ENCODE assay signal across 35 cellular contexts in genomic region chr20:17832236-17832635, GRCh38.
"Had no signal": no experiment of that assay in that cellular context is flagged by ENCODE, and none has a peak within 500 bp of the region (broad histone marks: within the 10 kb centered on the region; RNA-seq: fewer than 3 reads in every experiment).

No MANE protein-coding gene starts in this region.

- H3K4me1 ChIP-seq: Peyer's patch had no signal

- DNase-seq: activated CD4-positive, alpha-beta memory T cell treated with anti-CD3 and anti-CD28 coated beads, Interleukin-2, amount 10 ng/mL, durations not matched to agents 7 days and 5 days; activated CD4-positive, alpha-beta T cell treated with anti-CD3 and anti-CD28 coated beads for 1 hour; activated CD4-positive, alpha-beta T cell treated with anti-CD3 and anti-CD28 coated beads for 48 hours; activated CD4-positive, CD25-positive, alpha-beta regulatory T cell; activated CD8-positive, alpha-beta memory T cell treated with anti-CD3 and anti-CD28 coated beads for 24 hours; activated CD8-positive, alpha-beta memory T cell treated with anti-CD3 and anti-CD28 coated beads, Interleukin-2, amount 10 ng/mL, durations not matched to agents 7 days and 5 days; activated naive CD4-positive, alpha-beta T cell; activated naive CD4-positive, alpha-beta T cell treated with anti-CD3 and anti-CD28 coated beads, Interleukin-2, amount 50 U/mL, for 16 hours; activated naive CD8-positive, alpha-beta T cell treated with anti-CD3 and anti-CD28 coated beads for 36 hours; activated T-cell treated with anti-CD3 and anti-CD28 coated beads, Interleukin-2, amount 50 U/mL, for 1 hour; activated T-cell treated with anti-CD3 and anti-CD28 coated beads, Interleukin-2, amount 50 U/mL, for 72 hours; amniotic stem cell; aorta; brain microvascular endothelial cell; Karpas-422; MG63; MV-4-11; NCI-H1092; NCI-H1436 treated with DMSO at 0.1 percent for 48 hours; NCI-H187; NCI-H2029 treated with DMSO at 0.1 percent for 48 hours; NCI-H2107; NCI-H2171; NCI-H510A; NCI-H526; NCI-H748 treated with DMSO at 0.1 percent for 48 hours; NK-92 treated with Interleukin-12 subunit alpha and Interleukin-12 subunit beta, amount 100 ng/mL, for 24 hours; Peyer's patch; Right ventricle myocardium superior; T1000; WERI-Rb-1 had no signal

- H3K27me3 ChIP-seq: brain microvascular endothelial cell, cardiac muscle cell, MG63, Peyer's patch had no signal

- H3K27ac ChIP-seq: cardiac muscle cell, Peyer's patch, RWPE1, SK-N-MC, WERI-Rb-1 had no signal

- ATAC-seq: activated CD8-positive, alpha-beta memory T cell treated with anti-CD3 and anti-CD28 coated beads, Interleukin-2, amount 10 ng/mL, durations not matched to agents 7 days and 5 days; activated T-cell treated with anti-CD3 and anti-CD28 coated beads, Interleukin-2, amount 50 U/mL, for 72 hours; activated T-helper 17 cell treated with anti-CD3 and anti-CD28 coated beads, Interleukin-2, amount 50 U/mL, for 72 hours had no signal

- H3K4me3 ChIP-seq: cardiac muscle cell, MG63, Peyer's patch, SK-N-MC had no signal

- H3K36me3 ChIP-seq: brain microvascular endothelial cell, cardiac muscle cell, MG63, Peyer's patch, WERI-Rb-1 had no signal

- H3K9me3 ChIP-seq: MG63, Peyer's patch had no signal
